ENCODE assay signal across 6 cellular contexts in the genomic region with DNA sequence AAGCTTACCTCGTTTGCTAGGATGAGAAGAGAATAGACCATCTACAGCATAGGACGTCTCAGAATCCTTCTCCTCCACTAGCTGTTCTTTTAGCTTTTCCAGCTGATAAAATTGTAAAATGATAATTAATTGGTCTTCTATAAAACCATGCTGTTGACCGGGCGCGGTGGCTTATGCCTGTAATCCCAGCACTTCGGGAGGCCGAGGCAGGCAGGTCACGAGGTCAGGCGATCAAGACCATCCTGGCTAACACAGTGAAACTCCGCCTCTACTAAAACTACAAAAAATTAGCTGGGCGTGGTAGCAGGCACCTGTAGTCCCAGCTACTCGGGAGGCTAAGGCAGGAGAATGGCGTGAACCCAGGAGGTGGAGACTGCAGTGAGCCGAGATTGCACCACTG. TPM values are rescaled to one million over a fixed set of nuclear protein-coding genes. Genes with fewer than 3 reads are reported as not detected.
A peak's percentile ranks its signal among the peaks of the same experiment; 100 is the strongest.
DNase-seq lines count a peak whose midpoint lies in the region; ATAC-seq and TF ChIP-seq lines count a peak whose summit lies in the region.
"Not testable (repeated sequence)": the region's sequence is repeated elsewhere in the genome, so short reads cannot be mapped to it uniquely, and the experiment has no call there.
"Had no signal": no experiment of that assay in that cellular context is flagged by ENCODE, and none has a peak within 500 bp of the region (broad histone marks: within the 10 kb centered on the region; RNA-seq: fewer than 3 reads in every experiment).

No MANE protein-coding gene starts in this region.

- ATAC-seq in GM19324 (IDR thresholded peaks at IDR 0.05; ENCODE audit: low FRiP score, unreplicated experiment) = peak; percentile 38
- not testable (repeated sequence) for ATAC-seq in activated B cell treated with CpG ODN at 0.5 μM for 24 hours (ENCODE audit: low read depth); memory B cell (ENCODE audit: low read depth)

- DNase-seq in OCI-LY7 (ENCODE audit: low spot score); activated B cell treated with CpG ODN at 0.5 μM for 24 hours; memory B cell (ENCODE audit: low spot score in 2 of 2): not testable (repeated sequence)

- intact Hi-C loops in OCI-LY7 (cut with micrococcal nuclease; ENCODE audit: unreplicated experiment); activated B cell treated with CpG ODN at 0.5 μM for 24 hours (cut with micrococcal nuclease): not testable (repeated sequence)

- TF ChIP-seq CTCF in OCI-LY7 (conservative IDR thresholded peaks at IDR 0.05; ENCODE audit: low read length); activated B cell treated with CpG ODN at 0.5 μM for 24 hours (IDR thresholded peaks at IDR 0.05): not testable (repeated sequence)

- POLR2A ChIA-PET in OCI-LY7 (lab: Charles Lee) = interaction anchor here (0.6 to 4.3 kb wide), 9 partner anchors 9 to 175 kb away, joined by 3 to 31 read pairs (median 6); no protein-coding TSS in a partner anchor
- POLR2A ChIA-PET in activated B cell treated with CpG ODN at 0.5 μM for 24 hours (lab: Charles Lee) = interaction anchor here (1.5 kb wide), 1 partner anchor 15 kb away, joined by 4 read pairs; no protein-coding TSS in a partner anchor

- H3K4me3 ChIP-seq in OCI-LY7 (ENCODE audit: low read depth, low read length, poor library complexity, severe bottlenecking) = not testable (repeated sequence)

- H3K4me2 ChIP-seq in OCI-LY7 (ENCODE audit: low read length) = not testable (repeated sequence)

- peaks cover 25% of the 10 kb centered on the region for H3K4me1 Mint-ChIP-seq in activated B cell treated with CpG ODN at 0.5 μM for 24 hours
- H3K4me1 Mint-ChIP-seq in memory B cell = peaks cover 14% of the 10 kb centered on the region

- H3K27ac Mint-ChIP-seq in activated B cell treated with CpG ODN at 0.5 μM for 24 hours = peak overlapping the region; percentile 74
- H3K27ac Mint-ChIP-seq in memory B cell = peak overlapping the region; percentile 76

- not testable (repeated sequence) for H3K9me3 ChIP-seq in OCI-LY7 (ENCODE audit: low read length)

- H3K36me3 Mint-ChIP-seq in activated B cell treated with CpG ODN at 0.5 μM for 24 hours (ENCODE audit: low read depth); memory B cell: not testable (repeated sequence)

- H4K20me1 ChIP-seq in OCI-LY7 (ENCODE audit: insufficient read depth, low read length) = not testable (repeated sequence)

- CTCF ChIA-PET in OCI-LY7 (lab: Charles Lee; ENCODE audit: unreplicated experiment); activated B cell treated with CpG ODN at 0.5 μM for 24 hours (lab: Charles Lee): not testable (repeated sequence)

- H3K4me1 ChIP-seq in OCI-LY7 (ENCODE audit: insufficient read depth, low read length, poor library complexity, severe bottlenecking) = not testable (repeated sequence)

- not testable (repeated sequence) for BruUV-seq in OCI-LY7 (replicated peaks; lab: Mats Ljungman, UMichigan)

- H3K4me3 Mint-ChIP-seq in activated B cell treated with CpG ODN at 0.5 μM for 24 hours = peak overlapping the region; percentile 61
- peak overlapping the region; percentile 73 for H3K4me3 Mint-ChIP-seq in memory B cell

- H3K9me2 ChIP-seq in OCI-LY7 (ENCODE audit: insufficient read depth, low read length) = not testable (repeated sequence)

- H3K27ac ChIP-seq in OCI-LY7 (ENCODE audit: low read depth, low read length, poor library complexity, severe bottlenecking) = not testable (repeated sequence)

- not testable (repeated sequence) for H3K9me3 Mint-ChIP-seq in activated B cell treated with CpG ODN at 0.5 μM for 24 hours, memory B cell

- H3K79me2 ChIP-seq in OCI-LY7 (ENCODE audit: insufficient read depth, low read depth, low read length) = not testable (repeated sequence)

- H3K27me3 Mint-ChIP-seq in activated B cell treated with CpG ODN at 0.5 μM for 24 hours, memory B cell: not testable (repeated sequence)

- H2AFZ ChIP-seq in OCI-LY7 (ENCODE audit: low read length) = peak overlapping the region; percentile 76; the same call in 1 of the 2 replicates

- not testable (repeated sequence) for H3K36me3 ChIP-seq in OCI-LY7 (ENCODE audit: insufficient read depth, low read length)

RNA-seq across cellular contexts. Expression of a gene that starts 54.0 kb away (rescaled TPM):
- 31.4 and 32.2 TPM in 2 replicates for total RNA-seq in OCI-LY7 (2014; rRNA removed; shearing (Covaris generic))
- 43.9 and 54.3 TPM in 2 replicates for total RNA-seq in OCI-LY7 (2022)
- 144 and 153 TPM in 2 replicates for total RNA-seq in activated B cell treated with CpG ODN at 0.5 μM for 24 hours

RNA-seq across cellular contexts. Expression of a gene that starts 55.1 kb away (rescaled TPM):
- 0.44 and 0.92 TPM in 2 replicates for total RNA-seq in OCI-LY7 (2014; rRNA removed; shearing (Covaris generic))
- total RNA-seq in OCI-LY7 (2022) (0.65 and 1.1 TPM in 2 replicates), activated B cell treated with CpG ODN at 0.5 μM for 24 hours (1.9 and 2.1 TPM in 2 replicates)
- total RNA-seq: CD4-positive, alpha-beta T cell; CD8-positive, alpha-beta T cell had no signal
